ENCODE assay signal across 8 cellular contexts in the genomic region with DNA sequence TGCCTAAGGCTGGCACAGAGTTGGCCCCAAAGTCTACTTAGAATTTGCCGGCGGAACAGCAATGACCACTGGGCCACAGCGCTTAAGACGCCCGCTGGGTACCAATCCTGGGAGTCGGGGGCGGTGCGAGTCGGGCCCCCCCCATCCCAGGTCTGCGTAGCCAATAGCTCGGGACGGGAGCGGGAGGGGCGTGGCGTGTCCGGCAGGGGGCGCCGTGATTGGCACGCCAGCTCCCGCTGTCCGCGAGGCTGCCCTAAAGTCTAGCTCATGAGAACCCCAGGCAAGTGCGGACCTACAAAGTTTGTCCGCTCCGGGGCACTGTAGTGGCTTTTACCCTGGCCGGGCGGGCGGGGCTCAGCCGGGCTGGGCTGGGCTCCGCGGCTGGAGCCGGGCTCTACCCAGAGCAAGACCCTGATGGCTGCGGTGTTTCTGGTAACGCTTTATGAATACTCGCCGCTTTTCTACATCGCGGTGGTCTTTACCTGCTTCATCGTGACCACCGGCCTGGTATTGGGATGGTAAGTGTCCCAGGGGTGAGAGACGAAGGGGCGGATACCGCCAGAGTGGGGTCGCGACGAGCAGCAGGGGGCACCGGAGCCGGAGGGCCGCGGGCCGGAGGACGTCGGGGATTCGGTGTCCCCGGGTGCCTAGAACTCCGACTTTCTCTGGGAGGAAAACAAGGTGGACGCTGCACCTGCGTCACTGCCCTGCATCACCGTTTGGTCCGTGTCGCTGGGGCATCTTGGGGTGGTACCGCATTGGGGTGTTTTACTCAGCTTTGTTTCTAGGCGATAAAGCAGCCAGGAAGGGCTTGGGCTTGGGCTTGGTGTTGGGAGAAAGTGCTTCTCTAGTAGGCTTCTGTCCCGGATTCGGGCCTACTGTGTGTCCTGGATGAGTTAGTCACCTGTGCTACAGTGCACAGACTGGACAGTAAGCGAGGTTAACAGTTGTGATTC. TPM values are rescaled to one million over a fixed set of nuclear protein-coding genes. Genes with fewer than 3 reads are reported as not detected.
DNase-seq lines count a peak whose midpoint lies in the region; ATAC-seq and TF ChIP-seq lines count a peak whose summit lies in the region.

Gene CGRRF1, plus strand, starts transcription at position 361 of the 956 bp plus-strand sequence. Its CDS starts 54 bp downstream, at position 415.

- peak; percentile 91 for DNase-seq in NCI-H1417 treated with DMSO at 0.1 percent for 48 hours (lab: John Stamatoyannopoulos, UW)
- DNase-seq in SW480 (ENCODE audit: low spot score): peak; percentile 96
- DNase-seq in activated naive CD8-positive, alpha-beta T cell treated with anti-CD3 and anti-CD28 coated beads, Interleukin-2, amount 50 U/mL, for 24 hours: peak; percentile 98
- DNase-seq in Right ventricle myocardium superior: peak; percentile 100
- DNase-seq in trophoblast cell: peak; percentile 99
- DNase-seq in transverse colon: peak; percentile 99

- H3K4me3 ChIP-seq in GM12875 (ENCODE audit: low read depth, low read length) (peak within 1 kb of the TSS; percentile 69), trophoblast cell (ENCODE audit: low read depth, low read length) (peak within 1 kb of the TSS; percentile 96), transverse colon (peak within 1 kb of the TSS; percentile 66 to 97 (median 88))

- no peak; the same call in 1 of the 2 replicates for TF ChIP-seq CTCF in GM12875 (IDR thresholded peaks at IDR 0.05; ENCODE audit: borderline replicate concordance, insufficient read depth, low read depth, low read length)
- TF ChIP-seq CTCF in transverse colon (IDR thresholded peaks at IDR 0.05): peak; percentile 60 to 77 (median 68)

- peak; percentile 99 for ATAC-seq in HG02798 (IDR thresholded peaks at IDR 0.05; ENCODE audit: poor library complexity, unreplicated experiment)
- peak; percentile 99 for ATAC-seq in activated naive CD8-positive, alpha-beta T cell treated with anti-CD3 and anti-CD28 coated beads, Interleukin-2, amount 50 U/mL, for 24 hours
- peak; percentile 99 for ATAC-seq in Right ventricle myocardium superior (ENCODE audit: poor library complexity)

- H3K79me2 ChIP-seq in trophoblast cell (ENCODE audit: control insufficient read depth, insufficient read depth, low read length, poor library complexity): no peaks in the 10 kb centered on the region

- H3K18ac ChIP-seq in trophoblast cell (ENCODE audit: low read length): peak within 1 kb of the TSS; percentile 73

- peaks cover 5% of the 10 kb centered on the region for H3K27me3 Mint-ChIP-seq in activated naive CD8-positive, alpha-beta T cell treated with anti-CD3 and anti-CD28 coated beads, Interleukin-2, amount 50 U/mL, for 24 hours

- TF ChIP-seq POLR2A in transverse colon (IDR thresholded peaks at IDR 0.05): peak; percentile 77

- peak within 1 kb of the TSS; percentile 25 for H2BK120ac ChIP-seq in trophoblast cell (ENCODE audit: insufficient read depth, low read length, poor library complexity)

- H3K9me3 ChIP-seq in trophoblast cell (ENCODE audit: insufficient read depth, low read depth, low read length): no peaks in the 10 kb centered on the region
- no peaks in the 10 kb centered on the region for H3K9me3 ChIP-seq in transverse colon

- in situ Hi-C loops in transverse colon (cut with MboI; ENCODE audit: low pct_ligation_motif_present in 1 of 4, low pct_unique_long_range_greater_than_20kb in 1 of 4, low sequenced_read_pairs in 3 of 4): no loop called here

- WGBS in trophoblast cell (ENCODE audit: extremely low coverage, insufficient coverage, insufficient read length): no CpG with 5 or more reads among the region's 66 CpGs
- WGBS in transverse colon (ENCODE audit: low coverage in 1 of 2), 2 donors: 0% methylated on average over 49 of the region's 66 CpGs; no CpG with 5 or more reads in 1 of the 2 donors

- no peak within 1 kb of the TSS for H2BK5ac ChIP-seq in trophoblast cell (ENCODE audit: low read depth, low read length, poor library complexity)

- H3K27ac ChIP-seq in trophoblast cell (ENCODE audit: low read depth, low read length) (no peak within 1 kb of the TSS), transverse colon (peak within 1 kb of the TSS; percentile 82 to 92 (median 86))

- peak within 1 kb of the TSS; percentile 84 for H3K27ac Mint-ChIP-seq in activated naive CD8-positive, alpha-beta T cell treated with anti-CD3 and anti-CD28 coated beads, Interleukin-2, amount 50 U/mL, for 24 hours

- H4K91ac ChIP-seq in trophoblast cell (ENCODE audit: low read depth, low read length): peak within 1 kb of the TSS; percentile 11

- H3K23ac ChIP-seq in trophoblast cell (ENCODE audit: low read length): no peak within 1 kb of the TSS

- no peaks in the 10 kb centered on the region for H3K36me3 ChIP-seq in trophoblast cell (ENCODE audit: control insufficient read depth in 1 of 2, insufficient read depth in 2 of 2, low read length in 2 of 2)
- H3K36me3 ChIP-seq in transverse colon: no peaks in the 10 kb centered on the region

- H4K12ac ChIP-seq in trophoblast cell (ENCODE audit: low read depth, low read length): peak within 1 kb of the TSS; percentile 17

- peak within 1 kb of the TSS; percentile 58 for H2AFZ ChIP-seq in trophoblast cell (ENCODE audit: insufficient read depth, low read length, poor library complexity)

- H4K8ac ChIP-seq in trophoblast cell (ENCODE audit: low read depth, low read length): peak within 1 kb of the TSS; percentile 82

- no peaks in the 10 kb centered on the region for H3K27me3 ChIP-seq in trophoblast cell (ENCODE audit: insufficient read depth, low read length)
- H3K27me3 ChIP-seq in transverse colon: no peaks in the 10 kb centered on the region

- peaks cover 33% of the 10 kb centered on the region for H3K4me1 Mint-ChIP-seq in activated naive CD8-positive, alpha-beta T cell treated with anti-CD3 and anti-CD28 coated beads, Interleukin-2, amount 50 U/mL, for 24 hours

- peak within 1 kb of the TSS; percentile 6 for H3K4ac ChIP-seq in trophoblast cell (ENCODE audit: low read depth, low read length)

- no peak within 1 kb of the TSS for H2AK5ac ChIP-seq in trophoblast cell (ENCODE audit: low read length)

- H3K9me3 Mint-ChIP-seq in activated naive CD8-positive, alpha-beta T cell treated with anti-CD3 and anti-CD28 coated beads, Interleukin-2, amount 50 U/mL, for 24 hours: no peaks in the 10 kb centered on the region

- peak within 1 kb of the TSS; percentile 69 for H3K4me2 ChIP-seq in trophoblast cell (ENCODE audit: low read length)

- H2BK12ac ChIP-seq in trophoblast cell (ENCODE audit: low read length): no peak within 1 kb of the TSS

- H3K4me1 ChIP-seq in trophoblast cell (ENCODE audit: control insufficient read depth in 1 of 2, insufficient read depth in 2 of 2, low read length in 2 of 2) (no peaks in the 10 kb centered on the region), transverse colon (peaks cover 6 to 29% (median 11%) of the 10 kb centered on the region in 4 donors)

- peaks cover 8% of the 10 kb centered on the region for H3K36me3 Mint-ChIP-seq in activated naive CD8-positive, alpha-beta T cell treated with anti-CD3 and anti-CD28 coated beads, Interleukin-2, amount 50 U/mL, for 24 hours (ENCODE audit: low read depth)

- peak within 1 kb of the TSS; percentile 34 for H3K14ac ChIP-seq in trophoblast cell (ENCODE audit: low read length)

- TF ChIP-seq EP300 in transverse colon (IDR thresholded peaks at IDR 0.05; ENCODE audit: low read depth): peak; percentile 8

- H3K9ac ChIP-seq in trophoblast cell (ENCODE audit: low read length): peak within 1 kb of the TSS; percentile 97

- H3K4me3 Mint-ChIP-seq in activated naive CD8-positive, alpha-beta T cell treated with anti-CD3 and anti-CD28 coated beads, Interleukin-2, amount 50 U/mL, for 24 hours: peak within 1 kb of the TSS; percentile 94

- intact Hi-C loops in Right ventricle myocardium superior (cut with DNase I): no loop called here
- intact Hi-C loops in transverse colon (cut with DNase I; ENCODE audit: low total_unique reads): no loop called here

- peaks cover 3% of the 10 kb centered on the region for H3K79me1 ChIP-seq in trophoblast cell (ENCODE audit: low read length)

RNA-seq across cellular contexts. Expression of gene CGRRF1, which starts in this region (rescaled TPM):
- total RNA-seq in Right ventricle myocardium superior (15.1 TPM), transverse colon (10 to 100 TPM in 3 of 4 donors, 1 to 10 TPM in 1; 2.6 to 46.8 (median 18.0) TPM)
- 7.0 and 8.6 TPM in 2 replicates for polyA plus RNA-seq in trophoblast cell (2013)
